13 cellular contexts compared by ENCODE assay signal in the genomic region with DNA sequence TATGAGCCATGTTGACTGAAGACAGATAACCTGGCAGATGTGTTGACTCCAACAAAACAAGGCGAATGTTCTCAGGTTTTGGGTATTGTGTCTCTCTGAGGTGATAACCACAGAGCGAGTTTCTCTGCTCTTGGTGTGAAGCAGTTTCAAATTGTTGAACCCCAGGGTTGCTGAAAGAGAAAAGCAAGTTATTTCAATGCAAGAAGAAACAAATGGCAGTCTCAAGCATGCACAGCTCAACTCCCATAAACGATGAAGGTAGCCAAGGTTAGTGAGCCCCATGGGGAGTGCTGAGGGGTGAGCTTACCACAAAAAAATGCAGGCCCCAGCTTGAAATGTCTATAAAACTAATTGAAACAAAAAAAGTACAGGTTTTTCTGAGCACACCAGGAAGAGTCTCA.
DNase-seq lines count a peak whose midpoint lies in the region; ATAC-seq and TF ChIP-seq lines count a peak whose summit lies in the region.
"Had no signal": no experiment of that assay in that cellular context is flagged by ENCODE, and none has a peak within 500 bp of the region (broad histone marks: within the 10 kb centered on the region; RNA-seq: fewer than 3 reads in every experiment).

No MANE protein-coding gene starts in this region.

- no peak for TF ChIP-seq POLR2A in gastrocnemius medialis (IDR thresholded peaks at IDR 0.05)

- no peaks in the 10 kb centered on the region for H3K27me3 ChIP-seq in gastrocnemius medialis
- H3K27me3 ChIP-seq: heart right ventricle, upper lobe of left lung had no signal

- no peaks in the 10 kb centered on the region for H3K4me1 ChIP-seq in gastrocnemius medialis
- H3K4me1 ChIP-seq: upper lobe of left lung had no signal

- no peaks in the 10 kb centered on the region for H3K36me3 ChIP-seq in gastrocnemius medialis
- H3K36me3 ChIP-seq: heart right ventricle, upper lobe of left lung had no signal

- peak overlapping the region; percentile 3 to 44 (median 23) for H3K27ac ChIP-seq in gastrocnemius medialis
- H3K27ac ChIP-seq: upper lobe of left lung had no signal

- intact Hi-C loops in gastrocnemius medialis (cut with DNase I; ENCODE audit: low total_unique reads): no loop called here

- TF ChIP-seq CTCF in choroid plexus epithelial cell (conservative IDR thresholded peaks at IDR 0.05; ENCODE audit: low read depth, low read length) (no peak), gastrocnemius medialis (IDR thresholded peaks at IDR 0.05 in 4 of 5, conservative IDR thresholded peaks at IDR 0.05 in 1 of 5) (no peak)

- ATAC-seq in gastrocnemius medialis: no peak
- no peak for ATAC-seq in GM21423 (IDR thresholded peaks at IDR 0.05; ENCODE audit: unreplicated experiment)
- ATAC-seq in GM18858 (IDR thresholded peaks at IDR 0.05; ENCODE audit: unreplicated experiment): no peak
- ATAC-seq: HepG2 had no signal

- H3K4me3 ChIP-seq in choroid plexus epithelial cell (ENCODE audit: low read depth, low read length) (no peak overlapping the region), gastrocnemius medialis (no peak overlapping the region)
- H3K4me3 ChIP-seq: heart right ventricle, upper lobe of left lung had no signal

- DNase-seq in GM03348 (ENCODE audit: low spot score) (peak; percentile 53), M059J (ENCODE audit: low read depth) (peak; percentile 90), choroid plexus epithelial cell (ENCODE audit: low read depth) (peak; percentile 90), gastrocnemius medialis (no peak), HPDE6-E6E7 (ENCODE audit: extremely low spot score) (no peak)
- no peak for DNase-seq in central memory CD4-positive, alpha-beta T cell
- DNase-seq: heart right ventricle, mesendoderm, NCI-H1930, upper lobe of left lung had no signal

- in situ Hi-C loops in gastrocnemius medialis (cut with MboI; ENCODE audit: low sequenced_read_pairs in 4 of 4): no loop called here

- H3K9me3 ChIP-seq in gastrocnemius medialis: no peaks in the 10 kb centered on the region
- H3K9me3 ChIP-seq: heart right ventricle, upper lobe of left lung had no signal

Comparison
In these comparisons a context has a peak if more than half of its experiments do, and no peak if none do; other contexts are left out.
1. DNase-seq: peak in GM03348 (single experiment), M059J (single experiment) and choroid plexus epithelial cell (single experiment); none in gastrocnemius medialis (0 of 2), central memory CD4-positive, alpha-beta T cell (single experiment) and HPDE6-E6E7 (single experiment).